In genomic region chr11:113189909-113190667, GRCh38 we compare ENCODE assay signal across 1 cellular context.
TF ChIP-seq lines count a peak whose summit lies in the region.

No MANE protein-coding gene starts in this region.

TF ChIP-seq in K562, 482 proteins besides CTCF, POLR2A, EP300 and RAD21 (continued from another document and continues in another):
- TF ChIP-seq UBTF (IDR thresholded peaks at IDR 0.05; ENCODE audit: borderline replicate concordance in 1 of 2, low read depth in 2 of 2, low read length in 2 of 2) (no peak), ZFPM2 (CRISPR knock-in tag; IDR thresholded peaks at IDR 0.05) (no peak), KLF13 (tag; IDR thresholded peaks at IDR 0.05; ENCODE audit: borderline replicate concordance, low read depth) (no peak), ESRRA (IDR thresholded peaks at IDR 0.05; ENCODE audit: borderline replicate concordance, low read depth) (no peak), CLOCK (CRISPR knock-in tag; IDR thresholded peaks at IDR 0.05; ENCODE audit: borderline replicate concordance) (no peak), VEZF1 (CRISPR knock-in tag; IDR thresholded peaks at IDR 0.05) (peak; percentile 58; the same call in 1 of the 2 replicates), RCOR1 (IDR thresholded peaks at IDR 0.05; ENCODE audit: borderline replicate concordance in 1 of 2, low read depth in 2 of 2, low read length in 2 of 2) (0 out of 4 replicates have a peak, but pooled peaks of 1 of the 2 experiments have one; percentile 13), ARID1B (IDR thresholded peaks at IDR 0.05) (peak; percentile 41), SMARCB1 (IDR thresholded peaks at IDR 0.05; ENCODE audit: insufficient read length, low read depth) (no peak), CC2D1A (IDR thresholded peaks at IDR 0.05) (no peak), NONO (IDR thresholded peaks at IDR 0.05; ENCODE audit: low read depth in 2 of 2, low read length in 1 of 2) (no peak), GABPB1 (CRISPR knock-in tag; IDR thresholded peaks at IDR 0.05) (no peak), CREB5 (CRISPR knock-in tag; IDR thresholded peaks at IDR 0.05) (no peak), ETV5 (CRISPR knock-in tag; IDR thresholded peaks at IDR 0.05; ENCODE audit: low read depth) (no peak), HDAC1 (IDR thresholded peaks at IDR 0.05) (no peak), MEIS2 (IDR thresholded peaks at IDR 0.05; ENCODE audit: partially characterized antibody) (peak; percentile 29), HNRNPLL (IDR thresholded peaks at IDR 0.05; ENCODE audit: low read depth, low read length, poor library complexity, severe bottlenecking) (no peak), TRIM28 (IDR thresholded peaks at IDR 0.05) (no peak), PBX2 (CRISPR knock-in tag; IDR thresholded peaks at IDR 0.05; ENCODE audit: low read depth) (no peak), PBX2 (tag; conservative IDR thresholded peaks at IDR 0.05; ENCODE audit: low read depth) (peak; percentile 65), SREBF2 (CRISPR knock-in tag; IDR thresholded peaks at IDR 0.05) (no peak), ZNF609 (CRISPR knock-in tag; IDR thresholded peaks at IDR 0.05; ENCODE audit: borderline replicate concordance) (no peak), MBD1 (CRISPR knock-in tag; IDR thresholded peaks at IDR 0.05) (no peak), NFE2 (IDR thresholded peaks at IDR 0.05; ENCODE audit: low read depth) (peak; percentile 91), MAFF (IDR thresholded peaks at IDR 0.05; ENCODE audit: low read length) (peak; percentile 80), GABPA (tag; conservative IDR thresholded peaks at IDR 0.05; ENCODE audit: low read depth) (0 out of 2 replicates have a peak, but pooled peaks have one; percentile 14), PHB2 (IDR thresholded peaks at IDR 0.05; ENCODE audit: low read depth) (no peak), CCAR2 (IDR thresholded peaks at IDR 0.05; ENCODE audit: low read depth, low read length) (no peak), CHCHD3 (CRISPR knock-in tag; IDR thresholded peaks at IDR 0.05) (no peak), CSDE1 (IDR thresholded peaks at IDR 0.05) (no peak), SMARCA4 (IDR thresholded peaks at IDR 0.05) (peak; percentile 35; the same call in 1 of the 2 replicates), ATF1 (CRISPR knock-in tag; IDR thresholded peaks at IDR 0.05) (no peak), ATF1 (tag; IDR thresholded peaks at IDR 0.05) (peak; percentile 78), NR1H2 (CRISPR knock-in tag; IDR thresholded peaks at IDR 0.05) (no peak), STAT5A (IDR thresholded peaks at IDR 0.05; ENCODE audit: borderline replicate concordance, low read length) (no peak), ZNF77 (CRISPR knock-in tag; IDR thresholded peaks at IDR 0.05) (no peak), MAFG (tag; conservative IDR thresholded peaks at IDR 0.05) (peak; percentile 98), BDP1 (IDR thresholded peaks at IDR 0.05; ENCODE audit: insufficient read depth, insufficient read length) (no peak), MAFK (IDR thresholded peaks at IDR 0.05; ENCODE audit: low read length) (peak; percentile 81), ZNF134 (CRISPR knock-in tag; conservative IDR thresholded peaks at IDR 0.05) (peak; percentile 72), RBFOX2 (IDR thresholded peaks at IDR 0.05; ENCODE audit: low read depth, low read length) (no peak), CREB3L1 (IDR thresholded peaks at IDR 0.05; ENCODE audit: borderline replicate concordance, low read depth) (peak; percentile 83; the same call in 1 of the 2 replicates), NFYB (IDR thresholded peaks at IDR 0.05; ENCODE audit: extremely low read depth, insufficient read length) (no peak), TAF9B (IDR thresholded peaks at IDR 0.05; ENCODE audit: partially characterized antibody) (peak; percentile 13), ZFP91 (CRISPR knock-in tag; IDR thresholded peaks at IDR 0.05) (no peak)
